13 cellular contexts compared by ENCODE assay signal in the genomic region with DNA sequence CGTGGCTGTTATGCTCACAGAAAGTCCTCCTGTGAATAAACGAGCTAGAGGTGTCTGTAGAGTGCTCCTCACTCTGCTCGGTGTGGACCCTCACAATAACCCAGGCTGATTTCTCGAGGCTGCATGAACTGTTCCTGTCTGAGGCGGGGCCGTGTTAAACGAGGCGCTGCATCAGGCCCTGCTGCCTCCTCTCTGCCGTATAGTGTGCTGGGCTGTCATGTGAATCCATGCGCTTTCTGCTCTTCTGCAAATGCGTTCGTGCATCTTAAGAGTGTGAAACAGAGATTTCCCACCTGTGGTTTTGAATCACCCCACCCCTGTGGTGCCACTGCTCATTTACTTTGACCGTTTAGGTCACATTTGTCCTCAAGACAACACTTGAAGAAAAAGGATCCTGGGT.
"Had no signal": no experiment of that assay in that cellular context is flagged by ENCODE, and none has a peak within 500 bp of the region (broad histone marks: within the 10 kb centered on the region; RNA-seq: fewer than 3 reads in every experiment).

No MANE protein-coding gene starts in this region.

- H3K36me3 ChIP-seq: ovary had no signal

- H3K9me3 Mint-ChIP-seq: activated CD4-positive, alpha-beta memory T cell treated with anti-CD3 and anti-CD28 coated beads, Interleukin-2, amount 10 ng/mL, durations not matched to agents 7 days and 5 days; activated naive CD8-positive, alpha-beta T cell treated with anti-CD3 and anti-CD28 coated beads, Interleukin-2, amount 50 U/mL, for 24 hours; neural progenitor cell; T-helper 2 cell treated with Interferon-gamma antibody and Interleukin-4, amounts not matched to agents 5 μg/mL and 100 μg/mL, for 36 hours had no signal

- H3K27ac Mint-ChIP-seq: activated CD4-positive, alpha-beta memory T cell treated with anti-CD3 and anti-CD28 coated beads, Interleukin-2, amount 10 ng/mL, durations not matched to agents 7 days and 5 days; activated naive CD8-positive, alpha-beta T cell treated with anti-CD3 and anti-CD28 coated beads, Interleukin-2, amount 50 U/mL, for 24 hours; neural progenitor cell; T-helper 2 cell treated with Interferon-gamma antibody and Interleukin-4, amounts not matched to agents 5 μg/mL and 100 μg/mL, for 36 hours had no signal

- FAIRE-seq: astrocyte, keratinocyte had no signal

- H3K4me3 ChIP-seq: neural progenitor cell, ovary, tibial nerve had no signal

- H3K9me3 ChIP-seq: ovary, tibial nerve had no signal

- ATAC-seq: activated naive CD8-positive, alpha-beta T cell treated with anti-CD3 and anti-CD28 coated beads, Interleukin-2, amount 50 U/mL, for 24 hours; foreskin keratinocyte had no signal

- DNase-seq: activated CD4-positive, alpha-beta memory T cell treated with anti-CD3 and anti-CD28 coated beads, Interleukin-2, amount 10 ng/mL, durations not matched to agents 7 days and 5 days; activated CD8-positive, alpha-beta memory T cell treated with anti-CD3 and anti-CD28 coated beads, Interleukin-2, amount 50 U/mL, for 4 hours; activated naive CD4-positive, alpha-beta T cell treated with Interleukin-2 at 50 U/mL for 16 hours; activated naive CD8-positive, alpha-beta T cell treated with anti-CD3 and anti-CD28 coated beads, Interleukin-2, amount 50 U/mL, for 24 hours; foreskin keratinocyte; left ventricle myocardium superior; mesendoderm; ovary had no signal

- H3K4me1 Mint-ChIP-seq: activated CD4-positive, alpha-beta memory T cell treated with anti-CD3 and anti-CD28 coated beads, Interleukin-2, amount 10 ng/mL, durations not matched to agents 7 days and 5 days had no signal

- H3K4me3 Mint-ChIP-seq: activated CD4-positive, alpha-beta memory T cell treated with anti-CD3 and anti-CD28 coated beads, Interleukin-2, amount 10 ng/mL, durations not matched to agents 7 days and 5 days; activated naive CD8-positive, alpha-beta T cell treated with anti-CD3 and anti-CD28 coated beads, Interleukin-2, amount 50 U/mL, for 24 hours; neural progenitor cell; T-helper 2 cell treated with Interferon-gamma antibody and Interleukin-4, amounts not matched to agents 5 μg/mL and 100 μg/mL, for 36 hours had no signal

- H3K4me1 ChIP-seq: foreskin keratinocyte, neural progenitor cell, tibial nerve had no signal

- H3K27me3 Mint-ChIP-seq: activated CD4-positive, alpha-beta memory T cell treated with anti-CD3 and anti-CD28 coated beads, Interleukin-2, amount 10 ng/mL, durations not matched to agents 7 days and 5 days; activated naive CD8-positive, alpha-beta T cell treated with anti-CD3 and anti-CD28 coated beads, Interleukin-2, amount 50 U/mL, for 24 hours had no signal

- H3K27me3 ChIP-seq: foreskin keratinocyte, neural progenitor cell, ovary, tibial nerve had no signal

- H3K27ac ChIP-seq: foreskin keratinocyte, neural progenitor cell, ovary, tibial nerve had no signal
